Comparison of ENCODE assay signal across 8 cellular contexts in genomic region chr2:55134316-55134706, GRCh38.
A peak's percentile ranks its signal among the peaks of the same experiment; 100 is the strongest.
DNase-seq lines count a peak whose midpoint lies in the region; ATAC-seq lines count a peak whose summit lies in the region.

No MANE protein-coding gene starts in this region.

- H3K27me3 Mint-ChIP-seq in activated naive CD4-positive, alpha-beta T cell treated with anti-CD3 and anti-CD28 coated beads, Interleukin-2, amount 50 U/mL, for 24 hours = no peaks in the 10 kb centered on the region

- DNase-seq in right cardiac atrium (no peak), Right ventricle myocardium inferior (ENCODE audit: missing footprints) (no peak), NCI-H1694 (lab: John Stamatoyannopoulos, UW) (no peak), DMS79 treated with DMSO at 0.1 percent for 48 hours (lab: John Stamatoyannopoulos, UW) (no peak)

- H3K27ac Mint-ChIP-seq in activated naive CD4-positive, alpha-beta T cell treated with anti-CD3 and anti-CD28 coated beads, Interleukin-2, amount 50 U/mL, for 24 hours = peak overlapping the region; percentile 93

- H3K27ac ChIP-seq in right cardiac atrium (ENCODE audit: low read length) = peak overlapping the region; percentile 76

- H3K27me3 ChIP-seq in right cardiac atrium (ENCODE audit: control insufficient read depth, insufficient read depth) = no peaks in the 10 kb centered on the region
- H3K27me3 ChIP-seq in mononuclear cell (ENCODE audit: insufficient read depth, low read length) = no peaks in the 10 kb centered on the region

- peaks cover 2% of the 10 kb centered on the region for H3K36me3 Mint-ChIP-seq in activated naive CD4-positive, alpha-beta T cell treated with anti-CD3 and anti-CD28 coated beads, Interleukin-2, amount 50 U/mL, for 24 hours

- peaks cover 32% of the 10 kb centered on the region for H3K4me1 Mint-ChIP-seq in activated naive CD4-positive, alpha-beta T cell treated with anti-CD3 and anti-CD28 coated beads, Interleukin-2, amount 50 U/mL, for 24 hours

- no peaks in the 10 kb centered on the region for H3K9me3 Mint-ChIP-seq in activated naive CD4-positive, alpha-beta T cell treated with anti-CD3 and anti-CD28 coated beads, Interleukin-2, amount 50 U/mL, for 24 hours

- ATAC-seq in right cardiac atrium = peak in 1 of 2 donors; percentile 3
- ATAC-seq in Right ventricle myocardium inferior = no peak
- ATAC-seq in GM19455 (IDR thresholded peaks at IDR 0.05; ENCODE audit: unreplicated experiment) = no peak
- ATAC-seq in GM21576 (IDR thresholded peaks at IDR 0.05; ENCODE audit: unreplicated experiment) = no peak

- peak overlapping the region; percentile 87 for H3K4me3 Mint-ChIP-seq in activated naive CD4-positive, alpha-beta T cell treated with anti-CD3 and anti-CD28 coated beads, Interleukin-2, amount 50 U/mL, for 24 hours

- intact Hi-C loops in right cardiac atrium (cut with DNase I) (no loop called here), Right ventricle myocardium inferior (cut with DNase I) (no loop called here)

- 78% methylated on average over 1 of the region's 1 CpG for WGBS in right cardiac atrium

- H3K9me3 ChIP-seq in right cardiac atrium (ENCODE audit: control insufficient read depth, low read length) (no peaks in the 10 kb centered on the region), mononuclear cell (ENCODE audit: low read depth, low read length) (no peaks in the 10 kb centered on the region)

- H3K4me1 ChIP-seq in right cardiac atrium (ENCODE audit: control insufficient read depth, insufficient read depth, low read length) = peaks cover 13% of the 10 kb centered on the region
- H3K4me1 ChIP-seq in mononuclear cell (ENCODE audit: insufficient read depth, low read length) = peaks cover 47% of the 10 kb centered on the region

- H3K4me3 ChIP-seq in right cardiac atrium (ENCODE audit: low read length) (no peak overlapping the region), mononuclear cell (ENCODE audit: low read length) (peak overlapping the region; percentile 38)
